15 cellular contexts compared by ENCODE assay signal in the genomic region with DNA sequence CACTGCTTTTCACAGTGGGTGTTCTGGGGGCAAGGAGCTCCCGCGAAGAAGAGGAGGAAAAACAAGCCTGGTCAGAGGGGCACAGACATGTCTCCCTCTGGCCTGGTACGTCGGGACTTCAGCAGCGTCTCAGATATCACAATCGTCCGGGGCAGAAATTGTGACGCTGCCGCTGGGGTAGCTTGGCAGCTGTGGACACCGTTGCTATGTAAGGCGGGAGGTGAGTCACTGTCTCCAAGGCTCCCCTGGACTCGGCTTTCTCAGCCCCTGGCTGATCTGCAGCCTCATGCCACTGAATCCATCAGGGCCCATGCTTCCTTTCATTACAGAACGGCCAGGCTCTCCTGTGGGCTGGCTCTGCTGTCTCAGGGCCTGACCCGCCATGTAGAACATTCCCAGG.
DNase-seq lines count a peak whose midpoint lies in the region; TF ChIP-seq lines count a peak whose summit lies in the region.
"Had no signal": no experiment of that assay in that cellular context is flagged by ENCODE, and none has a peak within 500 bp of the region (broad histone marks: within the 10 kb centered on the region; RNA-seq: fewer than 3 reads in every experiment).

No MANE protein-coding gene starts in this region.

- H3K4me3 Mint-ChIP-seq in nephron (no peak overlapping the region), progenitor cell of endocrine pancreas (ENCODE audit: low read depth) (no peak overlapping the region)
- H3K4me3 Mint-ChIP-seq: activated CD4-positive, alpha-beta memory T cell treated with anti-CD3 and anti-CD28 coated beads, Interleukin-2, amount 10 ng/mL, durations not matched to agents 7 days and 5 days; immature natural killer cell; T-helper 17 cell had no signal

- H3K4me1 Mint-ChIP-seq in nephron (peaks cover 42% of the 10 kb centered on the region), progenitor cell of endocrine pancreas (ENCODE audit: low read depth) (no peaks in the 10 kb centered on the region)
- H3K4me1 Mint-ChIP-seq: activated CD4-positive, alpha-beta memory T cell treated with anti-CD3 and anti-CD28 coated beads, Interleukin-2, amount 10 ng/mL, durations not matched to agents 7 days and 5 days; immature natural killer cell had no signal

- H3K9me3 Mint-ChIP-seq in nephron (no peaks in the 10 kb centered on the region), progenitor cell of endocrine pancreas (ENCODE audit: low read depth) (no peaks in the 10 kb centered on the region)
- H3K9me3 Mint-ChIP-seq: activated CD4-positive, alpha-beta memory T cell treated with anti-CD3 and anti-CD28 coated beads, Interleukin-2, amount 10 ng/mL, durations not matched to agents 7 days and 5 days had no signal

- DNase-seq in ACHN: peak; percentile 80
- peak; percentile 98 for DNase-seq in M059J (ENCODE audit: low read depth)
- peak; percentile 58 to 75 for DNase-seq in cardiac fibroblast (ENCODE audit: low read depth in 2 of 2)
- no peak for DNase-seq in progenitor cell of endocrine pancreas (ENCODE audit: low spot score, unreplicated experiment)
- DNase-seq in activated CD4-positive, CD25-positive, alpha-beta regulatory T cell treated with anti-CD3 and anti-CD28 coated beads, Interleukin-2, amount 50 U/mL, for 72 hours: no peak
- DNase-seq in epidermal melanocyte (ENCODE audit: insufficient read length, low spot score): no peak
- no peak for DNase-seq in stimulated activated CD4-positive, alpha-beta T cell treated with anti-CD3 and anti-CD28 coated beads, Interleukin-4, amount 100 ng/mL, for 24 hours
- DNase-seq: activated CD4-positive, alpha-beta memory T cell treated with anti-CD3 and anti-CD28 coated beads, Interleukin-2, amount 10 ng/mL, durations not matched to agents 7 days and 5 days; activated gamma-delta T cell; foreskin fibroblast; immature natural killer cell; KBM-7; stimulated activated CD4-positive, alpha-beta T cell treated with anti-CD3 and anti-CD28 coated beads, Interleukin-15, amount 100 ng/mL, for 24 hours; T-helper 17 cell had no signal

- no peak overlapping the region for H3K4me3 ChIP-seq in cardiac fibroblast (replicated peaks in 1 of 2; ENCODE audit: low read depth in 2 of 2, low read length in 2 of 2)

- in situ Hi-C loops in ACHN (cut with HindIII; ENCODE audit: low pct_ligation_motif_present, low pct_unique_long_range_greater_than_20kb, low sequenced_read_pairs): no loop called here

- H3K27ac Mint-ChIP-seq in nephron: peak overlapping the region in 2 of 3 experiments; percentile 39 to 45
- H3K27ac Mint-ChIP-seq in progenitor cell of endocrine pancreas: no peak overlapping the region
- H3K27ac Mint-ChIP-seq: activated CD4-positive, alpha-beta memory T cell treated with anti-CD3 and anti-CD28 coated beads, Interleukin-2, amount 10 ng/mL, durations not matched to agents 7 days and 5 days; immature natural killer cell; T-helper 17 cell had no signal

- no peaks in the 10 kb centered on the region for H3K27me3 Mint-ChIP-seq in nephron (ENCODE audit: low read depth)
- no peaks in the 10 kb centered on the region for H3K27me3 Mint-ChIP-seq in progenitor cell of endocrine pancreas

- H3K36me3 Mint-ChIP-seq in nephron (ENCODE audit: low read depth) (peaks cover 39% of the 10 kb centered on the region), progenitor cell of endocrine pancreas (ENCODE audit: insufficient read depth) (peaks cover 4% of the 10 kb centered on the region)
- H3K36me3 Mint-ChIP-seq: immature natural killer cell had no signal

- TF ChIP-seq CTCF in cardiac fibroblast (IDR thresholded peaks at IDR 0.05; ENCODE audit: low read depth, low read length): no peak
- TF ChIP-seq CTCF in nephron (IDR thresholded peaks at IDR 0.05; ENCODE audit: unreplicated experiment in 3 of 3): no peak
- TF ChIP-seq CTCF in progenitor cell of endocrine pancreas (IDR thresholded peaks at IDR 0.05; ENCODE audit: unreplicated experiment): no peak

Comparison
In these comparisons a context has a peak if more than half of its experiments do, and no peak if none do; other contexts are left out.
1. DNase-seq: peak in ACHN (single experiment), M059J (single experiment) and cardiac fibroblast (2 of 2); none in progenitor cell of endocrine pancreas (single experiment), activated CD4-positive, CD25-positive, alpha-beta regulatory T cell treated with anti-CD3 and anti-CD28 coated beads, Interleukin-2, amount 50 U/mL, for 72 hours (single experiment), epidermal melanocyte (single experiment) and stimulated activated CD4-positive, alpha-beta T cell treated with anti-CD3 and anti-CD28 coated beads, Interleukin-4, amount 100 ng/mL, for 24 hours (single experiment).